9 cellular contexts compared by ENCODE assay signal in the genomic region with DNA sequence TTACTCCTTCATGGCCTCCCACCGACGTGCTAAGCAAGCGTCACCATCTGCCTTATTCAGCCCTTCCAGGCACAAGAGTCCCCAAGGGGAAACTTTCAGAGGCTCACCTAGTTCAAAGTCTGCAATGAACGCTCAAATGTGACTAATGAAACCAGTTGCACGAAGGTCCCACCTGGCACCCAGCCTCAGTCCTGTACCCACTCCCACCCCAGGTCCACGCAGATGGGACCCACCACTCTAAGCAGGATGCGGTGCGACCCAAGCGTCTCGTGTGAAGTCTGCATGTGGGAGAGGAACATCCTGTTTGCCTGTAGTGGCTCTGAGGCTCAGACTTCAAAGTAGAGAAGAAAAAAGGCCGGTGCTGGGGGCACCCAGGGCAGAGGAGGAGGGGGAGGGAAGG. TPM values are rescaled to one million over a fixed set of nuclear protein-coding genes. Genes with fewer than 3 reads are reported as not detected.
DNase-seq lines count a peak whose midpoint lies in the region; ATAC-seq and TF ChIP-seq lines count a peak whose summit lies in the region.
"Had no signal": no experiment of that assay in that cellular context is flagged by ENCODE, and none has a peak within 500 bp of the region (broad histone marks: within the 10 kb centered on the region; RNA-seq: fewer than 3 reads in every experiment).

No MANE protein-coding gene starts in this region.

- CTCF ChIA-PET in activated CD4-positive, alpha-beta T cell treated with anti-CD3 and anti-CD28 coated beads, Interleukin-2, amount 10 ng/mL, durations not matched to agents 7 days and 5 days (lab: Charles Lee): interaction anchor here (1.2 to 1.8 kb wide), 3 partner anchors 15 to 297 kb away, joined by 3 to 5 read pairs (median 3); no protein-coding TSS in a partner anchor

- peak overlapping the region; percentile 60 for H3K4me3 Mint-ChIP-seq in activated CD4-positive, alpha-beta T cell treated with anti-CD3 and anti-CD28 coated beads, Interleukin-2, amount 10 ng/mL, durations not matched to agents 7 days and 5 days
- H3K4me3 Mint-ChIP-seq in immature natural killer cell (peak overlapping the region; percentile 81 to 91 (median 85)), progenitor cell of endocrine pancreas (ENCODE audit: low read depth) (no peak overlapping the region)
- peak overlapping the region; percentile 64 for H3K4me3 Mint-ChIP-seq in stimulated activated effector memory CD8-positive, alpha-beta T cell treated with anti-CD3 and anti-CD28 coated beads, Interleukin-12 subunit alpha, Interleukin-12 subunit beta, amount 100 ng/mL, for 72 hours

- H3K27me3 ChIP-seq in foreskin keratinocyte: no peaks in the 10 kb centered on the region

- H3K4me1 Mint-ChIP-seq in activated CD4-positive, alpha-beta T cell treated with anti-CD3 and anti-CD28 coated beads, Interleukin-2, amount 10 ng/mL, durations not matched to agents 7 days and 5 days: peaks cover 92% of the 10 kb centered on the region
- H3K4me1 Mint-ChIP-seq in immature natural killer cell (peaks cover 41 to 52% of the 10 kb centered on the region in 2 donors), progenitor cell of endocrine pancreas (ENCODE audit: low read depth) (peaks cover 18% of the 10 kb centered on the region)
- H3K4me1 Mint-ChIP-seq in stimulated activated effector memory CD8-positive, alpha-beta T cell treated with anti-CD3 and anti-CD28 coated beads, Interleukin-12 subunit alpha, Interleukin-12 subunit beta, amount 100 ng/mL, for 72 hours: peaks cover 49% of the 10 kb centered on the region

- peak; percentile 46 for ATAC-seq in HG02852 (IDR thresholded peaks at IDR 0.05; ENCODE audit: unreplicated experiment)
- ATAC-seq in stimulated activated effector memory CD8-positive, alpha-beta T cell treated with anti-CD3 and anti-CD28 coated beads, Interleukin-12 subunit alpha, Interleukin-12 subunit beta, amount 100 ng/mL, for 72 hours: peak; percentile 91
- no peak for ATAC-seq in foreskin keratinocyte

- peak overlapping the region; percentile 96 for H3K27ac Mint-ChIP-seq in activated CD4-positive, alpha-beta T cell treated with anti-CD3 and anti-CD28 coated beads, Interleukin-2, amount 10 ng/mL, durations not matched to agents 7 days and 5 days
- H3K27ac Mint-ChIP-seq in immature natural killer cell (peak overlapping the region; percentile 92 to 98 (median 94)), progenitor cell of endocrine pancreas (no peak overlapping the region)
- H3K27ac Mint-ChIP-seq in stimulated activated effector memory CD8-positive, alpha-beta T cell treated with anti-CD3 and anti-CD28 coated beads, Interleukin-12 subunit alpha, Interleukin-12 subunit beta, amount 100 ng/mL, for 72 hours: peak overlapping the region; percentile 95

- H3K9me3 Mint-ChIP-seq in activated CD4-positive, alpha-beta T cell treated with anti-CD3 and anti-CD28 coated beads, Interleukin-2, amount 10 ng/mL, durations not matched to agents 7 days and 5 days: no peaks in the 10 kb centered on the region
- H3K9me3 Mint-ChIP-seq in immature natural killer cell (no peaks in the 10 kb centered on the region), progenitor cell of endocrine pancreas (ENCODE audit: low read depth) (no peaks in the 10 kb centered on the region)
- H3K9me3 Mint-ChIP-seq in stimulated activated effector memory CD8-positive, alpha-beta T cell treated with anti-CD3 and anti-CD28 coated beads, Interleukin-12 subunit alpha, Interleukin-12 subunit beta, amount 100 ng/mL, for 72 hours: no peaks in the 10 kb centered on the region

- no peak for TF ChIP-seq CTCF in progenitor cell of endocrine pancreas (IDR thresholded peaks at IDR 0.05; ENCODE audit: unreplicated experiment)
- TF ChIP-seq CTCF in foreskin keratinocyte (conservative IDR thresholded peaks at IDR 0.05): no peak

- H3K4me1 ChIP-seq in foreskin keratinocyte: no peaks in the 10 kb centered on the region
- H3K4me1 ChIP-seq: psoas muscle had no signal

- POLR2A ChIA-PET in activated CD4-positive, alpha-beta T cell treated with anti-CD3 and anti-CD28 coated beads, Interleukin-2, amount 10 ng/mL, durations not matched to agents 7 days and 5 days (lab: Charles Lee): no interaction called here

- peak; percentile 89 for DNase-seq in activated CD4-positive, alpha-beta T cell treated with anti-CD3 and anti-CD28 coated beads, Interleukin-2, amount 10 ng/mL, durations not matched to agents 7 days and 5 days
- DNase-seq in immature natural killer cell (peak; percentile 72 to 77 (median 73)), SKM-1 treated with dmso at 0.1 percent for 144 hours (lab: John Stamatoyannopoulos, UW; ENCODE audit: unreplicated experiment) (no peak), progenitor cell of endocrine pancreas (ENCODE audit: low spot score, unreplicated experiment) (no peak), foreskin keratinocyte (no peak), GM19240 (ENCODE audit: insufficient read length, low spot score) (no peak)
- DNase-seq in stimulated activated effector memory CD8-positive, alpha-beta T cell treated with anti-CD3 and anti-CD28 coated beads, Interleukin-12 subunit alpha, Interleukin-12 subunit beta, amount 100 ng/mL, for 72 hours (ENCODE audit: low spot score in 2 of 2): peak; percentile 20 to 75
- DNase-seq: psoas muscle had no signal

- no peak overlapping the region for H3K27ac ChIP-seq in foreskin keratinocyte
- H3K27ac ChIP-seq: psoas muscle had no signal

- no peaks in the 10 kb centered on the region for H3K27me3 Mint-ChIP-seq in activated CD4-positive, alpha-beta T cell treated with anti-CD3 and anti-CD28 coated beads, Interleukin-2, amount 10 ng/mL, durations not matched to agents 7 days and 5 days
- H3K27me3 Mint-ChIP-seq in immature natural killer cell (ENCODE audit: low read depth in 3 of 3): peaks cover 0 to 9% (median 2%) of the 10 kb centered on the region in 3 donors
- peaks cover 27% of the 10 kb centered on the region for H3K27me3 Mint-ChIP-seq in progenitor cell of endocrine pancreas

- peaks cover 82% of the 10 kb centered on the region for H3K36me3 Mint-ChIP-seq in activated CD4-positive, alpha-beta T cell treated with anti-CD3 and anti-CD28 coated beads, Interleukin-2, amount 10 ng/mL, durations not matched to agents 7 days and 5 days (ENCODE audit: low read depth)
- H3K36me3 Mint-ChIP-seq in immature natural killer cell (peaks cover 0 to 10% (median 3%) of the 10 kb centered on the region in 3 donors), progenitor cell of endocrine pancreas (ENCODE audit: insufficient read depth) (no peaks in the 10 kb centered on the region)
- H3K36me3 Mint-ChIP-seq in stimulated activated effector memory CD8-positive, alpha-beta T cell treated with anti-CD3 and anti-CD28 coated beads, Interleukin-12 subunit alpha, Interleukin-12 subunit beta, amount 100 ng/mL, for 72 hours: peaks cover 38% of the 10 kb centered on the region

RNA-seq across cellular contexts. Expression of gene RGS10, which starts 40.3 kb away (rescaled TPM):
- total RNA-seq in activated CD4-positive, alpha-beta T cell treated with anti-CD3 and anti-CD28 coated beads, Interleukin-2, amount 10 ng/mL, durations not matched to agents 7 days and 5 days: 100 to 1,000 TPM; 151 to 172 TPM
- polyA plus RNA-seq in immature natural killer cell (10 to 100 TPM; 11.8 to 48.4 (median 40.7) TPM), foreskin keratinocyte (124 and 127 TPM in 2 replicates)
- total RNA-seq in progenitor cell of endocrine pancreas (0.96 and 2.0 TPM in 2 replicates), foreskin keratinocyte (85.7 and 86.5 TPM in 2 replicates)

Comparison
In these comparisons a context has a peak if more than half of its experiments do, and no peak if none do; other contexts are left out.
1. DNase-seq: peak in activated CD4-positive, alpha-beta T cell treated with anti-CD3 and anti-CD28 coated beads, Interleukin-2, amount 10 ng/mL, durations not matched to agents 7 days and 5 days (single experiment), immature natural killer cell (3 of 3) and stimulated activated effector memory CD8-positive, alpha-beta T cell treated with anti-CD3 and anti-CD28 coated beads, Interleukin-12 subunit alpha, Interleukin-12 subunit beta, amount 100 ng/mL, for 72 hours (2 of 2); none in SKM-1 treated with dmso at 0.1 percent for 144 hours (single experiment), progenitor cell of endocrine pancreas (single experiment), foreskin keratinocyte (0 of 2) and GM19240 (single experiment).
2. RNA of gene RGS10, which starts 40.3 kb away (total RNA-seq): 151 to 172 TPM in activated CD4-positive, alpha-beta T cell treated with anti-CD3 and anti-CD28 coated beads, Interleukin-2, amount 10 ng/mL, durations not matched to agents 7 days and 5 days and 85.7 to 86.5 TPM in foreskin keratinocyte; 0.96 to 2.0 TPM in progenitor cell of endocrine pancreas; every median in the first group is over 10 times any median in the second.